ENCODE assay signal across 8 cellular contexts in the genomic region with DNA sequence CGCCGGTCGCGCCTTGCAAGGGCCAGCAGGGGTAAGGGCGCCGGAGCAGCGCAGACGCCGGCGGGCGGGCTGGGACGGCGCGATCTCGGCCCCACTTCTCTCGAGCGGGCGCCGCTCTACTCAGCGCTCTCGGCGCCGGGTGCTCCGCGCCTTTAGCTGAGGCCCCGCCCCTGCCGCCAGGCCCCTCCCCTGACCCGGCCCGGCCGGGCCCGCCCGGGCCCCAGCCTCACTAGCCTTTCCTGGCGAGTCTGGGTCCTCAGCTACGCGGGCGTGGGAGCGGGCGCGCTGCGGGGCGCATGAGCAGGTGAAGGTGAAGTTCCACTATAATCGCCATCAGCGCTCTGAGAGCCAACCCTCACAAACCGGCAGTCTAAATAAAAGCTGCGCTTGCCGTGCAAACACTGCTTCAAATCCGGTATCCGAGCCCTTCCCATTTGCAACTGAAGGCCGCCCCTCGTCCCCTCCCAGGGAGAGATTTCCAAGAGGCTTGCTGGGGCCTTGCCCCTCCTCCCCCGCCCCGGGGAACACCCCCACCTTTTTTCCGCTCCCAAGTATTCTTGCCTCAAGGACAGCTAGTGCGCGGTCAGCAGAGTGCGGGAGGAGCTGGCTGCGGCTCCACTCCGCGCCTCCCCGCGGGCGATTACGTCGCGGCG. TPM values are rescaled to one million over a fixed set of nuclear protein-coding genes. Genes with fewer than 3 reads are reported as not detected.
A peak's percentile ranks its signal among the peaks of the same experiment; 100 is the strongest.
DNase-seq lines count a peak whose midpoint lies in the region; ATAC-seq and TF ChIP-seq lines count a peak whose summit lies in the region.

A gene with protein sequence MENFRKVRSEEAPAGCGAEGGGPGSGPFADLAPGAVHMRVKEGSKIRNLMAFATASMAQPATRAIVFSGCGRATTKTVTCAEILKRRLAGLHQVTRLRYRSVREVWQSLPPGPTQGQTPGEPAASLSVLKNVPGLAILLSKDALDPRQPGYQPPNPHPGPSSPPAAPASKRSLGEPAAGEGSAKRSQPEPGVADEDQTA (minus strand): TSS at position 125 of the 653 bp plus-strand sequence. CDS start 189 bp downstream, outside the sequence.

- peaks cover 59% of the 10 kb centered on the region for H3K4me1 ChIP-seq in A673 (ENCODE audit: insufficient read depth, low read length, poor library complexity, severe bottlenecking)

- CTCF ChIA-PET in A673 (lab: Charles Lee): interaction anchor here (0.6 to 1.5 kb wide), 5 partner anchors 19 to 245 kb away, joined by 3 to 6 read pairs (median 5); a partner anchor contains a TSS

- peak within 1 kb of the TSS; percentile 66 for H3K4me3 ChIP-seq in A673 (ENCODE audit: low read depth, low read length, poor library complexity, severe bottlenecking)
- peak within 1 kb of the TSS; percentile 51 for H3K4me3 ChIP-seq in epithelial cell of esophagus (ENCODE audit: low read length)

- peak within 1 kb of the TSS; percentile 73 for H3K27ac ChIP-seq in A673 (ENCODE audit: low read depth, low read length, poor library complexity, severe bottlenecking)

- intact Hi-C loops in A673 (cut with micrococcal nuclease; ENCODE audit: unreplicated experiment): no loop called here

- TF ChIP-seq CTCF in A673 (conservative IDR thresholded peaks at IDR 0.05; ENCODE audit: low read depth, low read length) (no peak), epithelial cell of esophagus (IDR thresholded peaks at IDR 0.05; ENCODE audit: insufficient read depth, low read depth, low read length, missing control alignments) (no peak)

- H3K36me3 ChIP-seq in A673 (ENCODE audit: insufficient read depth, low read length, poor library complexity, severe bottlenecking): no peaks in the 10 kb centered on the region

- no peaks in the 10 kb centered on the region for H3K9me3 ChIP-seq in A673 (ENCODE audit: low read depth, low read length, poor library complexity, severe bottlenecking)

- ATAC-seq in GM18861 (IDR thresholded peaks at IDR 0.05; ENCODE audit: unreplicated experiment): peak; percentile 48
- peak; percentile 66 for ATAC-seq in HG03135 (IDR thresholded peaks at IDR 0.05; ENCODE audit: unreplicated experiment)

- DNase-seq in A673 (ENCODE audit: low spot score) (peak; percentile 92), NCI-H69 (lab: John Stamatoyannopoulos, UW) (peak; percentile 94), activated T-cell treated with anti-CD3 and anti-CD28 coated beads for 1 hour (ENCODE audit: low read depth) (peak; percentile 57), epithelial cell of esophagus (ENCODE audit: low read depth) (peak; percentile 71), midbrain (lab: John Stamatoyannopoulos, UW) (peak; percentile 58)
- peak; percentile 46 to 61 for DNase-seq in stimulated activated CD8-positive, alpha-beta memory T cell treated with anti-CD3 and anti-CD28 coated beads, Interleukin-15, amount 100 ng/mL, for 4 hours (ENCODE audit: low read depth in 2 of 2)

- BruUV-seq in A673 (replicated peaks; lab: Mats Ljungman, UMichigan): no TSS peak

- H3K27me3 ChIP-seq in A673 (replicated peaks; ENCODE audit: insufficient read depth, low read depth, low read length, poor library complexity): no peaks in the 10 kb centered on the region

- POLR2A ChIA-PET in A673 (lab: Charles Lee; ENCODE audit: low non-redundant PET): interaction anchor here (0.6 to 0.7 kb wide), 2 partner anchors 562 to 651 kb away, joined by 3 read pairs; no protein-coding TSS in a partner anchor

RNA-seq across cellular contexts. Expression of the gene that starts here (rescaled TPM):
- total RNA-seq in A673 (2021): 20.6 and 22.5 TPM in 2 replicates

Comparison
In these comparisons a context has a peak if more than half of its experiments do, and no peak if none do; other contexts are left out.
1. Peak in every context shown above with its lines: DNase-seq, ATAC-seq, H3K4me3 ChIP-seq and H3K27ac ChIP-seq.